Comparison of ENCODE assay signal across 8 cellular contexts in genomic region chr7:150986099-150986512, GRCh38. TPM values are rescaled to one million over a fixed set of nuclear protein-coding genes. Genes with fewer than 3 reads are reported as not detected.
DNase-seq lines count a peak whose midpoint lies in the region; ATAC-seq, FAIRE-seq and TF ChIP-seq lines count a peak whose summit lies in the region.

No MANE protein-coding gene starts in this region.

- intact Hi-C loops in Right ventricle myocardium superior (cut with DNase I), result loop anchor here (5.0 kb wide), 1 partner anchor 209 kb away; no protein-coding TSS in a partner anchor

- ATAC-seq in Right ventricle myocardium superior (ENCODE audit: poor library complexity) (peak; percentile 67), HG03139 (IDR thresholded peaks at IDR 0.05; ENCODE audit: unreplicated experiment) (no peak), HG03521 (IDR thresholded peaks at IDR 0.05; ENCODE audit: unreplicated experiment) (no peak)

- no peak for FAIRE-seq in D721Med (lab: Jason Lieb, UNC)

- DNase-seq in D721Med (ENCODE audit: insufficient read length, low spot score), result no peak
- DNase-seq in HPDE6-E6E7 (ENCODE audit: extremely low spot score), result peak; percentile 45
- peak; percentile 46 for DNase-seq in OCI-M2 (lab: John Stamatoyannopoulos, UW; ENCODE audit: unreplicated experiment)
- DNase-seq in activated effector memory CD4-positive, alpha-beta T cell treated with Interleukin-2 at 50 U/mL for 16 hours, result peak; percentile 36
- DNase-seq in Right ventricle myocardium superior, result peak; percentile 76
- peak; percentile 82 for DNase-seq in retina

- TF ChIP-seq CTCF in D721Med (IDR thresholded peaks at IDR 0.05; ENCODE audit: insufficient read depth, missing control alignments), result peak; percentile 80

RNA-seq across cellular contexts. Expression of gene NOS3, which starts 4.7 kb away (rescaled TPM):
- total RNA-seq in Right ventricle myocardium superior, result 10.0 TPM

RNA-seq across cellular contexts. Expression of gene KCNH2, which starts 8.0 kb away (rescaled TPM):
- total RNA-seq in Right ventricle myocardium superior, result 88.9 TPM

RNA-seq across cellular contexts. Expression of gene ATG9B, which starts 38.2 kb away (rescaled TPM):
- total RNA-seq in Right ventricle myocardium superior, result not detected

RNA-seq across cellular contexts. Expression of gene ABCB8, which starts 42.1 kb away (rescaled TPM):
- 24.6 TPM for total RNA-seq in Right ventricle myocardium superior
